8 cellular contexts compared by ENCODE assay signal in the genomic region with DNA sequence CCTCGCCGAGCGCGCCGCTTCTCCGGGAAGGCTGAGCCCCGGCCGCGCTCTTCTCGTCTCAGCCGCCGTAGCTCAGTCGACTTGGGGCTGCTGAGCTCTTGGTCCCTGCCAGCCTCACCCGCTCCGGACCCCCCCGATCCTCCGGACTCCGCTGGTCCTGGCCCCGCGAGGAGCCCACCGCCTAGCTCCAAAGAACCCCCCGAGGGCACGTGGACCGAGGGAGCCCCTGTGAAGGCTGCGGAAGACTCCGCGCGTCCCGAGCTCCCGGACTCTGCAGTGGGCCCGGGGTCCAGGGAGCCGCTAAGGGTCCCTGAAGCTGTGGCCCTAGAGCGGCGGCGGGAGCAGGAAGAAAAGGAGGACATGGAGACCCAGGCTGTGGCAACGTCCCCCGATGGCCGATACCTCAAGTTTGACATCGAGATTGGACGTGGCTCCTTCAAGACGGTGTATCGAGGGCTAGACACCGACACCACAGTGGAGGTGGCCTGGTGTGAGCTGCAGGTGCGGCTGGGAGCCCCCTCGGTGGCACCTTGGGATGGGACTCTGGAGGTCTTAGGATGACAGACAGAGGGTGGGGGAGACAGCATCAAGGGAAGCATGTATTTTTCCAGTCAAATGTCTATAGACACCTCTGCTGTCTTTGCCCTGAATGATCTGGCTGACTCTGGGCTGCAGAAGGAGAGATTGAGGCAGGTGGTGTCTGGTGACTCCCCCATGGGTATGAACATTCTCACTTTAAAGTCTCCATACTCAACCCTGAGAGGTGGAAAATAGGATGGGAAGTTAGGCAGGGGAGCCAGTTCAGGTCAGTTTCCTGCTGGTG. TPM values are rescaled to one million over a fixed set of nuclear protein-coding genes. Genes with fewer than 3 reads are reported as not detected.
A peak's percentile ranks its signal among the peaks of the same experiment; 100 is the strongest.
DNase-seq lines count a peak whose midpoint lies in the region; ATAC-seq and TF ChIP-seq lines count a peak whose summit lies in the region.

No MANE protein-coding gene starts in this region.

- no peak overlapping the region for H3K27ac ChIP-seq in DND-41 (ENCODE audit: low read length)
- H3K27ac ChIP-seq in VCaP, result peak overlapping the region; percentile 74
- H3K27ac ChIP-seq in left ventricle myocardium inferior (replicated peaks), result no peak overlapping the region

- intact Hi-C loops in left ventricle myocardium inferior (cut with micrococcal nuclease), result no loop called here

- no peaks in the 10 kb centered on the region for H3K4me1 ChIP-seq in DND-41 (ENCODE audit: insufficient read depth, low read length)
- H3K4me1 ChIP-seq in left ventricle myocardium inferior, result peaks cover 35% of the 10 kb centered on the region

- no peaks in the 10 kb centered on the region for H3K79me2 ChIP-seq in DND-41 (ENCODE audit: insufficient read depth, low read length)

- H3K36me3 Mint-ChIP-seq in progenitor cell of endocrine pancreas (ENCODE audit: insufficient read depth), result peaks cover 7% of the 10 kb centered on the region

- ATAC-seq in DND-41 (ENCODE audit: insufficient read depth, low read depth), result peak; percentile 13; the same call in 1 of the 3 replicates
- ATAC-seq in GM21526 (IDR thresholded peaks at IDR 0.05; ENCODE audit: low FRiP score, unreplicated experiment), result no peak

- H3K4me3 ChIP-seq in DND-41 (ENCODE audit: low read depth in 1 of 2, low read length in 2 of 2) (no peak overlapping the region), left ventricle myocardium inferior (peak overlapping the region; percentile 60)

- no peaks in the 10 kb centered on the region for H4K20me1 ChIP-seq in DND-41 (ENCODE audit: insufficient read depth, low read length)

- peak overlapping the region; percentile 69 for H3K4me3 Mint-ChIP-seq in progenitor cell of endocrine pancreas (ENCODE audit: low read depth)

- H3K27me3 ChIP-seq in DND-41 (ENCODE audit: insufficient read depth, low read length, poor library complexity), result no peaks in the 10 kb centered on the region
- peaks cover 66% of the 10 kb centered on the region for H3K27me3 ChIP-seq in left ventricle myocardium inferior (ENCODE audit: low read depth)

- peaks cover 14% of the 10 kb centered on the region for H3K4me1 Mint-ChIP-seq in progenitor cell of endocrine pancreas (ENCODE audit: low read depth)

- H3K9ac ChIP-seq in DND-41 (ENCODE audit: low read depth, low read length), result no peak overlapping the region

- H3K27me3 Mint-ChIP-seq in progenitor cell of endocrine pancreas, result peaks cover 34% of the 10 kb centered on the region

- H3K9me3 ChIP-seq in DND-41 (ENCODE audit: insufficient read depth, low read length, severe bottlenecking) (no peaks in the 10 kb centered on the region), left ventricle myocardium inferior (replicated peaks) (no peaks in the 10 kb centered on the region)

- no peaks in the 10 kb centered on the region for H3K9me3 Mint-ChIP-seq in progenitor cell of endocrine pancreas (ENCODE audit: low read depth)

- H3K4me2 ChIP-seq in DND-41 (ENCODE audit: insufficient read depth, low read length), result no peak overlapping the region

- DNase-seq in DND-41 (no peak), left ventricle myocardium inferior (no peak), progenitor cell of endocrine pancreas (ENCODE audit: low spot score, unreplicated experiment) (no peak), NOMO-1 (lab: John Stamatoyannopoulos, UW; ENCODE audit: unreplicated experiment in 2 of 2) (no peak), A172 (ENCODE audit: low spot score) (no peak), ureter (ENCODE audit: low spot score) (no peak)

- H2AFZ ChIP-seq in DND-41 (ENCODE audit: low read depth, low read length), result no peak overlapping the region

- H3K36me3 ChIP-seq in DND-41 (ENCODE audit: insufficient read depth, low read length) (peaks cover 41% of the 10 kb centered on the region), left ventricle myocardium inferior (peaks cover 39% of the 10 kb centered on the region)

- H3K27ac Mint-ChIP-seq in progenitor cell of endocrine pancreas, result no peak overlapping the region

- TF ChIP-seq CTCF in DND-41 (IDR thresholded peaks at IDR 0.05; ENCODE audit: borderline replicate concordance, extremely low read depth, low read length, poor library complexity, severe bottlenecking) (no peak), VCaP (conservative IDR thresholded peaks at IDR 0.05) (no peak), left ventricle myocardium inferior (IDR thresholded peaks at IDR 0.05; ENCODE audit: borderline replicate concordance) (no peak), progenitor cell of endocrine pancreas (IDR thresholded peaks at IDR 0.05; ENCODE audit: unreplicated experiment) (no peak)

RNA-seq across cellular contexts. Expression of gene WNK4, which starts 0.6 kb away (rescaled TPM):
- not detected for total RNA-seq in left ventricle myocardium inferior
- 5.8 and 6.3 TPM in 2 replicates for total RNA-seq in progenitor cell of endocrine pancreas
- total RNA-seq in A172 (2014; rRNA removed; shearing (Covaris generic)), result 0.34 and 0.50 TPM in 2 replicates
- not detected for total RNA-seq in ureter

RNA-seq across cellular contexts. Expression of gene VPS25, which starts 7.8 kb away (rescaled TPM):
- total RNA-seq in left ventricle myocardium inferior (37.5 TPM), progenitor cell of endocrine pancreas (76.5 and 81.3 TPM in 2 replicates), ureter (54.0 TPM)
- 174 and 181 TPM in 2 replicates for total RNA-seq in A172 (2014; rRNA removed; shearing (Covaris generic))

RNA-seq across cellular contexts. Expression of gene COA3, which starts 17.5 kb away (rescaled TPM):
- total RNA-seq in left ventricle myocardium inferior (71.0 TPM), progenitor cell of endocrine pancreas (84.9 and 85.4 TPM in 2 replicates), ureter (80.4 TPM)
- 112 and 122 TPM in 2 replicates for total RNA-seq in A172 (2014; rRNA removed; shearing (Covaris generic))

RNA-seq across cellular contexts. Expression of gene CNTD1, which starts 17.6 kb away (rescaled TPM):
- total RNA-seq in left ventricle myocardium inferior, result not detected
- not detected in 2 replicates for total RNA-seq in progenitor cell of endocrine pancreas
- 0.03 and 0.29 TPM in 2 replicates for total RNA-seq in A172 (2014; rRNA removed; shearing (Covaris generic))
- 0.75 TPM for total RNA-seq in ureter

RNA-seq across cellular contexts. Expression of gene RAMP2, which starts 20.0 kb away (rescaled TPM):
- 37.7 TPM for total RNA-seq in left ventricle myocardium inferior
- total RNA-seq in progenitor cell of endocrine pancreas, result 4.3 and 4.4 TPM in 2 replicates
- not detected in 2 replicates for total RNA-seq in A172 (2014; rRNA removed; shearing (Covaris generic))
- total RNA-seq in ureter, result 41.9 TPM
